23 cellular contexts compared by ENCODE assay signal in the genomic region with DNA sequence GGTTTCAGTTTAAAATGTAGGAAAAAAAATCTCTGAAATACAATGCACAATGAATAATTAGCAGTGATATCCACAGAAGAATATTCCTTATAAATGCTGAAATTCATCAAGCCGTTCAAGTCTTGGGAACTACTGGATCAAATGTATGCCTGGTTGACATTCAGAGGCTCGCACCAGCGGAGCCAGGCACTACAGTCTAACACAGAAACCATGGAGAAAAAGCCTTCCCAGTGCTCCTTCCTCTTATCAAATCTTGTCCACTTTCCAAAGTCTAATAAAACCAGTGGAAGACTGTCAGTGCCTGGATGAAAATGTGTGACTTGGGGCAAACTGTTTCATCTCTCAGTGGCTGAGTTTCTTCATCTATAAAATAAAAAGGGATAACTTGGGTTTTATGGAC.
"Had no signal": no experiment of that assay in that cellular context is flagged by ENCODE, and none has a peak within 500 bp of the region (broad histone marks: within the 10 kb centered on the region; RNA-seq: fewer than 3 reads in every experiment).

No MANE protein-coding gene starts in this region.

- H3K4me1 ChIP-seq: neural progenitor cell, upper lobe of left lung had no signal

- H3K4me3 ChIP-seq: neural progenitor cell, upper lobe of left lung had no signal

- H3K9me3 Mint-ChIP-seq: activated CD4-positive, alpha-beta memory T cell treated with anti-CD3 and anti-CD28 coated beads for 36 hours; activated naive CD8-positive, alpha-beta T cell treated with anti-CD3 and anti-CD28 coated beads, Interleukin-2, amount 50 U/mL, for 24 hours; memory B cell; naive B cell; neural progenitor cell; T-cell; T-helper 2 cell treated with Interferon-gamma antibody and Interleukin-4, amounts not matched to agents 5 μg/mL and 100 μg/mL, for 36 hours had no signal

- H3K4me3 Mint-ChIP-seq: activated CD4-positive, alpha-beta memory T cell treated with anti-CD3 and anti-CD28 coated beads for 36 hours; activated naive CD8-positive, alpha-beta T cell treated with anti-CD3 and anti-CD28 coated beads, Interleukin-2, amount 50 U/mL, for 24 hours; memory B cell; naive B cell; neural progenitor cell; T-cell; T-helper 2 cell treated with Interferon-gamma antibody and Interleukin-4, amounts not matched to agents 5 μg/mL and 100 μg/mL, for 36 hours had no signal

- H3K27me3 ChIP-seq: brain microvascular endothelial cell, neural progenitor cell, upper lobe of left lung had no signal

- H3K4me1 Mint-ChIP-seq: activated naive CD8-positive, alpha-beta T cell treated with anti-CD3 and anti-CD28 coated beads, Interleukin-2, amount 50 U/mL, for 24 hours; memory B cell; naive B cell; neural progenitor cell; T-cell had no signal

- H3K4me2 ChIP-seq: neural progenitor cell had no signal

- H3K27me3 Mint-ChIP-seq: activated CD4-positive, alpha-beta memory T cell treated with anti-CD3 and anti-CD28 coated beads for 36 hours; activated naive CD8-positive, alpha-beta T cell treated with anti-CD3 and anti-CD28 coated beads, Interleukin-2, amount 50 U/mL, for 24 hours; memory B cell; naive B cell; progenitor cell of endocrine pancreas; T-cell had no signal

- ATAC-seq: activated naive CD8-positive, alpha-beta T cell treated with anti-CD3 and anti-CD28 coated beads, Interleukin-2, amount 50 U/mL, for 24 hours; left cardiac atrium; T-cell had no signal

- H3K9me3 ChIP-seq: upper lobe of left lung had no signal

- H2AFZ ChIP-seq: neural progenitor cell had no signal

- H3K27ac ChIP-seq: brain microvascular endothelial cell, neural progenitor cell, upper lobe of left lung, VCaP had no signal

- DNase-seq: activated CD4-positive, alpha-beta memory T cell treated with anti-CD3 and anti-CD28 coated beads for 36 hours; activated gamma-delta T cell; activated naive CD4-positive, alpha-beta T cell treated with anti-CD3 and anti-CD28 coated beads, Interleukin-2, amount 50 U/mL, for 16 hours; activated naive CD8-positive, alpha-beta T cell treated with anti-CD3 and anti-CD28 coated beads, Interleukin-2, amount 50 U/mL, for 24 hours; anterior cingulate cortex; brain microvascular endothelial cell; central memory CD4-positive, alpha-beta T cell; dermis blood vessel endothelial cell; effector CD8-positive, alpha-beta T cell; erythroblast; foreskin melanocyte; hypothalamus; left cardiac atrium; naive B cell; stimulated activated CD4-positive, alpha-beta T cell treated with anti-CD3 and anti-CD28 coated beads, Interleukin-4, amount 100 ng/mL, for 24 hours; stimulated activated naive CD4-positive, alpha-beta T cell treated with Interleukin-2 at 50 U/mL for 16 hours; T-cell; upper lobe of left lung had no signal

- H3K27ac Mint-ChIP-seq: activated CD4-positive, alpha-beta memory T cell treated with anti-CD3 and anti-CD28 coated beads for 36 hours; activated naive CD8-positive, alpha-beta T cell treated with anti-CD3 and anti-CD28 coated beads, Interleukin-2, amount 50 U/mL, for 24 hours; memory B cell; neural progenitor cell; progenitor cell of endocrine pancreas; T-cell had no signal

- H3K9ac ChIP-seq: neural progenitor cell had no signal
